11 cellular contexts compared by ENCODE assay signal in genomic region chr19:47644743-47645499, GRCh38.
A peak's percentile ranks its signal among the peaks of the same experiment; 100 is the strongest.
DNase-seq lines count a peak whose midpoint lies in the region; ATAC-seq and TF ChIP-seq lines count a peak whose summit lies in the region.
"Had no signal": no experiment of that assay in that cellular context is flagged by ENCODE, and none has a peak within 500 bp of the region (broad histone marks: within the 10 kb centered on the region; RNA-seq: fewer than 3 reads in every experiment).

No MANE protein-coding gene starts in this region.

- 0 out of 2 replicates have a peak overlapping the region, but pooled peaks have one; percentile 24 for H3K27ac ChIP-seq in RWPE1
- H3K27ac ChIP-seq: upper lobe of right lung had no signal

- TF ChIP-seq CTCF in RWPE1 (conservative IDR thresholded peaks at IDR 0.05; ENCODE audit: low read depth), result no peak

- H3K27ac Mint-ChIP-seq in activated T-cell treated with anti-CD3 and anti-CD28 coated beads, Interleukin-2, amount 50 U/mL, for 24 hours, result peak overlapping the region; percentile 29
- H3K27ac Mint-ChIP-seq in stimulated activated naive B cell treated with anti-CD40 and anti-IgM and Interleukin-4, amounts not matched to agents 10 μg/mL and 1 μg/mL and 100 μg/mL, for 72 hours, result peak overlapping the region; percentile 37

- DNase-seq in activated T-cell treated with anti-CD3 and anti-CD28 coated beads, Interleukin-2, amount 50 U/mL, for 24 hours, result no peak
- no peak for DNase-seq in activated T-cell treated with anti-CD3 and anti-CD28 coated beads, Interleukin-2, amount 50 U/mL, for 48 hours
- DNase-seq in RWPE1 (ENCODE audit: low spot score) (no peak), glomerular visceral epithelial cell (ENCODE audit: extremely low spot score) (peak; percentile 86), hypothalamus (lab: John Stamatoyannopoulos, UW) (no peak)
- DNase-seq in stimulated activated naive B cell treated with anti-CD40 and anti-IgM and Interleukin-4, amounts not matched to agents 10 μg/mL and 1 μg/mL and 100 μg/mL, for 72 hours, result no peak
- no peak for DNase-seq in stimulated activated CD4-positive, alpha-beta T cell treated with anti-CD3 and anti-CD28 coated beads, Interleukin-4, amount 100 ng/mL, for 24 hours
- DNase-seq: NCI-H446 treated with DMSO at 0.1 percent for 48 hours; stimulated activated CD4-positive, alpha-beta T cell treated with anti-CD3 and anti-CD28 coated beads, Interleukin-2, amount 100 ng/mL, for 48 hours; upper lobe of right lung had no signal

- no peaks in the 10 kb centered on the region for H3K27me3 Mint-ChIP-seq in activated T-cell treated with anti-CD3 and anti-CD28 coated beads, Interleukin-2, amount 50 U/mL, for 24 hours
- no peaks in the 10 kb centered on the region for H3K27me3 Mint-ChIP-seq in stimulated activated naive B cell treated with anti-CD40 and anti-IgM and Interleukin-4, amounts not matched to agents 10 μg/mL and 1 μg/mL and 100 μg/mL, for 72 hours

- POLR2A ChIA-PET in RWPE1 (lab: Yijun Ruan, JAX; ENCODE audit: low non-redundant PET), result no interaction called here

- peaks cover 3% of the 10 kb centered on the region for H3K9me3 Mint-ChIP-seq in activated T-cell treated with anti-CD3 and anti-CD28 coated beads, Interleukin-2, amount 50 U/mL, for 24 hours
- H3K9me3 Mint-ChIP-seq in stimulated activated naive B cell treated with anti-CD40 and anti-IgM and Interleukin-4, amounts not matched to agents 10 μg/mL and 1 μg/mL and 100 μg/mL, for 72 hours, result peaks cover 0 to 5% of the 10 kb centered on the region in 2 donors

- H3K4me1 Mint-ChIP-seq in activated T-cell treated with anti-CD3 and anti-CD28 coated beads, Interleukin-2, amount 50 U/mL, for 24 hours (ENCODE audit: low read depth), result peaks cover 35% of the 10 kb centered on the region
- H3K4me1 Mint-ChIP-seq in stimulated activated naive B cell treated with anti-CD40 and anti-IgM and Interleukin-4, amounts not matched to agents 10 μg/mL and 1 μg/mL and 100 μg/mL, for 72 hours, result peaks cover 26 to 52% of the 10 kb centered on the region in 2 donors

- no peak overlapping the region for H3K4me3 Mint-ChIP-seq in activated T-cell treated with anti-CD3 and anti-CD28 coated beads, Interleukin-2, amount 50 U/mL, for 24 hours
- H3K4me3 Mint-ChIP-seq in stimulated activated naive B cell treated with anti-CD40 and anti-IgM and Interleukin-4, amounts not matched to agents 10 μg/mL and 1 μg/mL and 100 μg/mL, for 72 hours, result no peak overlapping the region

- H3K36me3 Mint-ChIP-seq in activated T-cell treated with anti-CD3 and anti-CD28 coated beads, Interleukin-2, amount 50 U/mL, for 24 hours (ENCODE audit: low read depth), result peaks cover 35% of the 10 kb centered on the region
- peaks cover 25 to 48% of the 10 kb centered on the region in 2 donors for H3K36me3 Mint-ChIP-seq in stimulated activated naive B cell treated with anti-CD40 and anti-IgM and Interleukin-4, amounts not matched to agents 10 μg/mL and 1 μg/mL and 100 μg/mL, for 72 hours

- CTCF ChIA-PET in RWPE1 (lab: Yijun Ruan, JAX), result no interaction called here

- ATAC-seq in stimulated activated naive B cell treated with anti-CD40 and anti-IgM and Interleukin-4, amounts not matched to agents 10 μg/mL and 1 μg/mL and 100 μg/mL, for 72 hours (replicated peaks), result no peak
- ATAC-seq in GM21381 (IDR thresholded peaks at IDR 0.05; ENCODE audit: unreplicated experiment), result no peak
- ATAC-seq: upper lobe of right lung had no signal
